10 cellular contexts compared by ENCODE assay signal in the genomic region with DNA sequence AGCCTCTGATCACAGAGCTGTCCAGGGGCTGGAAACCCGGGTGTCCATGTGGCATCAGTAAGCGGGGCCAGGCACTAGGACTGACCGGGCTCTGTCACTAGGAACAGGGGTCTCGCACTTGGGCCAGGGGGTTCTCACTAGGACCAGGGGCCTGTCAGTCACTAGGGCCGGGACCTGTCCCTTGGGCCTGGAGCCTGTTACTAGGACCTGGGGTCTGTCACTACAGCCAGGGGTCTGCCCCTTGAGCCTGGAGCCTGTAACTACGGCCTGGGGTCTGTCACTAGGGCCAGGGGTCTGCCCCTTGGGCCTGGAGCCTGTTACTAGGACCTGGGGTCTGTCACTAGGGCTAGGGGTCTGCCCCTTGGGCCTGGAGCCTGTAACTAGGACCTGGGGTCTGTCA. TPM values are rescaled to one million over a fixed set of nuclear protein-coding genes. Genes with fewer than 3 reads are reported as not detected.
DNase-seq lines count a peak whose midpoint lies in the region; ATAC-seq and TF ChIP-seq lines count a peak whose summit lies in the region.
"Not testable (repeated sequence)": the region's sequence is repeated elsewhere in the genome, so short reads cannot be mapped to it uniquely, and the experiment has no call there.
"Had no signal": no experiment of that assay in that cellular context is flagged by ENCODE, and none has a peak within 500 bp of the region (broad histone marks: within the 10 kb centered on the region; RNA-seq: fewer than 3 reads in every experiment).

No MANE protein-coding gene starts in this region.

- not testable (repeated sequence) for H3K4me2 ChIP-seq in neural progenitor cell

- not testable (repeated sequence) for H3K36me3 Mint-ChIP-seq in activated B cell treated with CpG ODN at 0.5 μM for 24 hours (ENCODE audit: low read depth); neural progenitor cell

- TF ChIP-seq CTCF in GM20000 (IDR thresholded peaks at IDR 0.05; ENCODE audit: extremely low read depth, missing control alignments); activated B cell treated with CpG ODN at 0.5 μM for 24 hours (IDR thresholded peaks at IDR 0.05): not testable (repeated sequence)
- TF ChIP-seq CTCF in neural progenitor cell (IDR thresholded peaks at IDR 0.05) = peak; percentile 8

- H3K27ac Mint-ChIP-seq in activated B cell treated with CpG ODN at 0.5 μM for 24 hours, neural progenitor cell: not testable (repeated sequence)

- H3K4me1 ChIP-seq in neural progenitor cell = not testable (repeated sequence)

- intact Hi-C loops in activated B cell treated with CpG ODN at 0.5 μM for 24 hours (cut with micrococcal nuclease) = not testable (repeated sequence)
- intact Hi-C loops in Right ventricle myocardium inferior (cut with DNase I) = loop anchor here (5.0 kb wide), 1 partner anchor 92 kb away; no protein-coding TSS in a partner anchor

- H3K9me3 ChIP-seq in neural progenitor cell (ENCODE audit: low read depth) = not testable (repeated sequence)

- not testable (repeated sequence) for H3K4me3 ChIP-seq in neural progenitor cell

- H3K36me3 ChIP-seq in neural progenitor cell = not testable (repeated sequence)

- not testable (repeated sequence) for H3K27me3 ChIP-seq in neural progenitor cell

- H3K4me3 Mint-ChIP-seq in activated B cell treated with CpG ODN at 0.5 μM for 24 hours, neural progenitor cell: not testable (repeated sequence)

- peak; percentile 1 for DNase-seq in AG08395 (ENCODE audit: low spot score)
- peak; percentile 9 for DNase-seq in GM20000 (ENCODE audit: low spot score)
- DNase-seq in activated B cell treated with CpG ODN at 0.5 μM for 24 hours = peak; percentile 7
- DNase-seq in activated T-cell treated with anti-CD3 and anti-CD28 coated beads, Interleukin-2, amount 50 U/mL, for 48 hours = peak; percentile 18 to 23
- peak; percentile 23 for DNase-seq in Right ventricle myocardium inferior (ENCODE audit: missing footprints)
- DNase-seq in islet precursor cell = peak; percentile 56
- DNase-seq in neural progenitor cell (ENCODE audit: low spot score) = peak; percentile 29
- DNase-seq in ureter (ENCODE audit: low spot score) = peak; percentile 43

- not testable (repeated sequence) for H2AFZ ChIP-seq in neural progenitor cell (replicated peaks)

- not testable (repeated sequence) for H3F3A ChIP-seq in neural progenitor cell (ENCODE audit: low read depth)

- not testable (repeated sequence) for H4K20me1 ChIP-seq in neural progenitor cell (ENCODE audit: low read depth)

- POLR2A ChIA-PET in activated B cell treated with CpG ODN at 0.5 μM for 24 hours (lab: Charles Lee) = not testable (repeated sequence)

- H3K79me2 ChIP-seq in neural progenitor cell (ENCODE audit: low read depth) = not testable (repeated sequence)

- CTCF ChIA-PET in activated B cell treated with CpG ODN at 0.5 μM for 24 hours (lab: Charles Lee) = not testable (repeated sequence)

- not testable (repeated sequence) for H3K27ac ChIP-seq in neural progenitor cell

- ATAC-seq in activated B cell treated with CpG ODN at 0.5 μM for 24 hours (ENCODE audit: low read depth); Right ventricle myocardium inferior: not testable (repeated sequence)

- H3K27me3 Mint-ChIP-seq in activated B cell treated with CpG ODN at 0.5 μM for 24 hours = peaks cover 10% of the 10 kb centered on the region
- H3K27me3 Mint-ChIP-seq in neural progenitor cell (ENCODE audit: insufficient read depth, low read depth) = not testable (repeated sequence)

- H3K9ac ChIP-seq in neural progenitor cell = not testable (repeated sequence)

- not testable (repeated sequence) for H3K4me1 Mint-ChIP-seq in activated B cell treated with CpG ODN at 0.5 μM for 24 hours
- peaks cover 14% of the 10 kb centered on the region for H3K4me1 Mint-ChIP-seq in neural progenitor cell

- not testable (repeated sequence) for H3K9me3 Mint-ChIP-seq in activated B cell treated with CpG ODN at 0.5 μM for 24 hours, neural progenitor cell

RNA-seq across cellular contexts. Expression of a gene that starts 10.2 kb away (rescaled TPM):
- total RNA-seq in activated B cell treated with CpG ODN at 0.5 μM for 24 hours (0.07 and 0.09 TPM in 2 replicates), Right ventricle myocardium inferior (14.7 TPM), neural progenitor cell (ENCODE audit: low replicate concordance) (0.25 and 0.60 TPM in 2 replicates), ureter (15.6 TPM)
- total RNA-seq: LHCN-M2, SJSA1 had no signal

Comparison
In these comparisons a context has a peak if more than half of its experiments do, and no peak if none do; other contexts are left out.
1. DNase-seq: peak in every context shown above with its lines; median percentile 56 in islet precursor cell; 43 in ureter; 29 in neural progenitor cell; 23 in Right ventricle myocardium inferior; 20 in activated T-cell treated with anti-CD3 and anti-CD28 coated beads, Interleukin-2, amount 50 U/mL, for 48 hours; 9 in GM20000; 7 in activated B cell treated with CpG ODN at 0.5 μM for 24 hours; 1 in AG08395.